Comparison of ENCODE assay signal across 20 cellular contexts in genomic region chr14:32023540-32023939, GRCh38.
"Had no signal": no experiment of that assay in that cellular context is flagged by ENCODE, and none has a peak within 500 bp of the region (broad histone marks: within the 10 kb centered on the region; RNA-seq: fewer than 3 reads in every experiment).

No MANE protein-coding gene starts in this region.

- H3K27ac ChIP-seq: heart right ventricle, left ventricle myocardium inferior, neural progenitor cell, tibial artery, WERI-Rb-1 had no signal

- H3K9me3 ChIP-seq: heart right ventricle, left ventricle myocardium inferior, tibial artery had no signal

- DNase-seq: activated CD4-positive, alpha-beta T cell treated with anti-CD3 and anti-CD28 coated beads, Interleukin-2, amount 10 ng/mL, durations not matched to agents 7 days and 5 days; activated CD4-positive, CD25-positive, alpha-beta regulatory T cell treated with anti-CD3 and anti-CD28 coated beads, Interleukin-2, amount 50 U/mL, for 72 hours; activated CD8-positive, alpha-beta memory T cell treated with anti-CD3 and anti-CD28 coated beads, Interleukin-2, amount 10 ng/mL, durations not matched to agents 7 days and 5 days; activated CD8-positive, alpha-beta T cell treated with anti-CD3 and anti-CD28 coated beads for 36 hours; activated gamma-delta T cell; activated naive CD4-positive, alpha-beta T cell treated with anti-CD3 and anti-CD28 coated beads, Interleukin-2, amount 50 U/mL, for 16 hours; activated naive CD8-positive, alpha-beta T cell treated with anti-CD3 and anti-CD28 coated beads, Interleukin-2, amount 50 U/mL, for 24 hours; cerebellar nuclear complex; effector CD8-positive, alpha-beta T cell; heart right ventricle; kidney glomerular epithelial cell; left ventricle myocardium inferior; naive thymus-derived CD8-positive, alpha-beta T cell; retina; stimulated activated CD4-positive, alpha-beta T cell treated with anti-CD3 and anti-CD28 coated beads, Interleukin-4, amount 100 ng/mL, for 24 hours; substantia nigra; T-helper 1 cell; tibial artery; WERI-Rb-1 had no signal

- H3K27me3 ChIP-seq: heart right ventricle, neural progenitor cell, tibial artery had no signal

- H3K36me3 ChIP-seq: heart right ventricle, left ventricle myocardium inferior, neural progenitor cell, tibial artery, WERI-Rb-1 had no signal

- H3K4me3 ChIP-seq: heart right ventricle, left ventricle myocardium inferior, neural progenitor cell, tibial artery had no signal
